ENCODE assay signal across 15 cellular contexts in genomic region chr12:82593143-82593542, GRCh38.
DNase-seq lines count a peak whose midpoint lies in the region; ATAC-seq and TF ChIP-seq lines count a peak whose summit lies in the region.
"Had no signal": no experiment of that assay in that cellular context is flagged by ENCODE, and none has a peak within 500 bp of the region (broad histone marks: within the 10 kb centered on the region; RNA-seq: fewer than 3 reads in every experiment).

No MANE protein-coding gene starts in this region.

- H3K4me2 ChIP-seq in OCI-LY3 (ENCODE audit: low read length) = peak overlapping the region; percentile 75

- no peaks in the 10 kb centered on the region for H3K36me3 ChIP-seq in OCI-LY3 (replicated peaks; ENCODE audit: low read depth, low read length)

- H3K4me3 ChIP-seq in OCI-LY3 (ENCODE audit: low read length) = peak overlapping the region; percentile 57; the same call in 1 of the 2 replicates
- H3K4me3 ChIP-seq: K562 had no signal

- H3K4me1 ChIP-seq in OCI-LY3 (ENCODE audit: low read length) = peaks cover 18% of the 10 kb centered on the region

- intact Hi-C loops in activated CD8-positive, alpha-beta T cell treated with anti-CD3 and anti-CD28 coated beads for 36 hours (cut with micrococcal nuclease) = no loop called here

- no peaks in the 10 kb centered on the region for H3K27me3 Mint-ChIP-seq in activated CD8-positive, alpha-beta T cell treated with anti-CD3 and anti-CD28 coated beads for 36 hours
- H3K27me3 Mint-ChIP-seq: CD4-positive, CD25-positive, alpha-beta regulatory T cell; stimulated activated naive CD8-positive, alpha-beta T cell treated with anti-CD3 and anti-CD28 coated beads, Interleukin-15, Interleukin-2, amounts not matched to agents 100 ng/mL and 50 ng/mL, for 24 hours; T-cell had no signal

- no peak for TF ChIP-seq CTCF in OCI-LY3 (IDR thresholded peaks at IDR 0.05; ENCODE audit: low read depth, low read length)
- TF ChIP-seq CTCF in activated CD8-positive, alpha-beta T cell treated with anti-CD3 and anti-CD28 coated beads for 36 hours (IDR thresholded peaks at IDR 0.05) = no peak

- no peaks in the 10 kb centered on the region for H4K20me1 ChIP-seq in OCI-LY3 (ENCODE audit: insufficient read depth, low read length)

- DNase-seq in activated CD8-positive, alpha-beta T cell treated with anti-CD3 and anti-CD28 coated beads for 36 hours = no peak
- DNase-seq in NOMO-1 treated with dmso at 0.1 percent for 144 hours (lab: John Stamatoyannopoulos, UW; ENCODE audit: unreplicated experiment) (no peak), DMS79 (lab: John Stamatoyannopoulos, UW) (no peak), inferior parietal cortex (ENCODE audit: extremely low spot score) (no peak)
- DNase-seq: activated CD4-positive, alpha-beta T cell treated with anti-CD3 and anti-CD28 coated beads, Interleukin-2, amount 50 U/mL, for 4 hours; CD4-positive, CD25-positive, alpha-beta regulatory T cell; stimulated activated CD4-positive, alpha-beta T cell treated with anti-CD3 and anti-CD28 coated beads, Interleukin-4, amount 100 ng/mL, for 24 hours; T-cell had no signal

- H3K36me3 Mint-ChIP-seq in activated CD8-positive, alpha-beta T cell treated with anti-CD3 and anti-CD28 coated beads for 36 hours (ENCODE audit: low read depth) = no peaks in the 10 kb centered on the region
- H3K36me3 Mint-ChIP-seq: CD4-positive, CD25-positive, alpha-beta regulatory T cell; T-cell had no signal

- no peaks in the 10 kb centered on the region for H3K4me1 Mint-ChIP-seq in activated CD8-positive, alpha-beta T cell treated with anti-CD3 and anti-CD28 coated beads for 36 hours (ENCODE audit: low read depth)
- H3K4me1 Mint-ChIP-seq: CD4-positive, CD25-positive, alpha-beta regulatory T cell; T-cell had no signal

- H3K79me2 ChIP-seq in OCI-LY3 (ENCODE audit: low read length) = no peaks in the 10 kb centered on the region

- ATAC-seq in GM18873 (IDR thresholded peaks at IDR 0.05; ENCODE audit: low FRiP score, unreplicated experiment) = peak; percentile 72
- peak; percentile 43 for ATAC-seq in GM21576 (IDR thresholded peaks at IDR 0.05; ENCODE audit: unreplicated experiment)
- peak; percentile 42 for ATAC-seq in HG03064 (IDR thresholded peaks at IDR 0.05; ENCODE audit: low read depth, unreplicated experiment)
- no peak for ATAC-seq in activated CD8-positive, alpha-beta T cell treated with anti-CD3 and anti-CD28 coated beads for 36 hours
- ATAC-seq: esophagus mucosa, K562, T-cell had no signal

- H3K4me3 Mint-ChIP-seq in activated CD8-positive, alpha-beta T cell treated with anti-CD3 and anti-CD28 coated beads for 36 hours = no peak overlapping the region
- H3K4me3 Mint-ChIP-seq: CD4-positive, CD25-positive, alpha-beta regulatory T cell; stimulated activated naive CD8-positive, alpha-beta T cell treated with anti-CD3 and anti-CD28 coated beads, Interleukin-15, Interleukin-2, amounts not matched to agents 100 ng/mL and 50 ng/mL, for 24 hours; T-cell had no signal

- peak overlapping the region; percentile 15; the same call in 1 of the 2 replicates for H3K27ac ChIP-seq in OCI-LY3 (ENCODE audit: low read length)

- H3K9ac ChIP-seq in OCI-LY3 (ENCODE audit: low read length) = no peak overlapping the region

- H2AFZ ChIP-seq in OCI-LY3 (ENCODE audit: low read depth, low read length) = no peak overlapping the region

- CTCF ChIA-PET in activated CD8-positive, alpha-beta T cell treated with anti-CD3 and anti-CD28 coated beads for 36 hours (lab: Charles Lee) = no interaction called here

- no peaks in the 10 kb centered on the region for H3K27me3 ChIP-seq in OCI-LY3 (ENCODE audit: low read depth, low read length)

- H3K27ac Mint-ChIP-seq in activated CD8-positive, alpha-beta T cell treated with anti-CD3 and anti-CD28 coated beads for 36 hours = no peak overlapping the region
- H3K27ac Mint-ChIP-seq: CD4-positive, CD25-positive, alpha-beta regulatory T cell; stimulated activated naive CD8-positive, alpha-beta T cell treated with anti-CD3 and anti-CD28 coated beads, Interleukin-15, Interleukin-2, amounts not matched to agents 100 ng/mL and 50 ng/mL, for 24 hours; T-cell had no signal

- no peaks in the 10 kb centered on the region; the same call in 1 of the 2 replicates for H3K9me3 ChIP-seq in OCI-LY3 (ENCODE audit: insufficient read depth, low read length)

- POLR2A ChIA-PET in activated CD8-positive, alpha-beta T cell treated with anti-CD3 and anti-CD28 coated beads for 36 hours (lab: Charles Lee) = no interaction called here

- H3K9me3 Mint-ChIP-seq in activated CD8-positive, alpha-beta T cell treated with anti-CD3 and anti-CD28 coated beads for 36 hours = peaks cover 5% of the 10 kb centered on the region
